In genomic region chrX:80285131-80285773, GRCh38 we compare ENCODE assay signal across 8 cellular contexts.
A peak's percentile ranks its signal among the peaks of the same experiment; 100 is the strongest.
DNase-seq lines count a peak whose midpoint lies in the region; ATAC-seq and TF ChIP-seq lines count a peak whose summit lies in the region.

No MANE protein-coding gene starts in this region.

- TF ChIP-seq CTCF in AG09309 (IDR thresholded peaks at IDR 0.05; ENCODE audit: control insufficient read depth, insufficient read depth, low read depth, low read length, missing control alignments) (peak; percentile 48), fibroblast of villous mesenchyme (IDR thresholded peaks at IDR 0.05; ENCODE audit: insufficient read depth, low read depth, low read length) (peak; percentile 7)

- no peak overlapping the region for H3K4me3 ChIP-seq in AG09309 (ENCODE audit: control insufficient read depth, low read depth, low read length)
- no peak overlapping the region for H3K4me3 ChIP-seq in fibroblast of villous mesenchyme (ENCODE audit: low read depth, low read length)

- intact Hi-C loops in left cardiac atrium (cut with DNase I) = no loop called here

- peak; percentile 62 for ATAC-seq in GM18502 (IDR thresholded peaks at IDR 0.05; ENCODE audit: poor library complexity, unreplicated experiment)
- ATAC-seq in left cardiac atrium = no peak
- ATAC-seq in HG03457 (IDR thresholded peaks at IDR 0.05; ENCODE audit: unreplicated experiment) = no peak

- peak; percentile 1 for DNase-seq in AG09309 (ENCODE audit: low read depth)
- DNase-seq in NCI-H1105 treated with DMSO at 0.1 percent for 48 hours (lab: John Stamatoyannopoulos, UW) = peak; percentile 39
- peak; percentile 0 for DNase-seq in fibroblast of villous mesenchyme (ENCODE audit: low read depth)
- no peak for DNase-seq in stimulated activated naive CD4-positive, alpha-beta T cell treated with Interleukin-2 at 50 U/mL for 16 hours (lab: John Stamatoyannopoulos, UW)
- no peak for DNase-seq in NOMO-1 (lab: John Stamatoyannopoulos, UW; ENCODE audit: unreplicated experiment in 2 of 2)
- DNase-seq in left cardiac atrium = no peak

Comparison
In these comparisons a context has a peak if more than half of its experiments do, and no peak if none do; other contexts are left out.
1. DNase-seq: peak in AG09309 (single experiment), NCI-H1105 treated with DMSO at 0.1 percent for 48 hours (single experiment) and fibroblast of villous mesenchyme (single experiment); none in stimulated activated naive CD4-positive, alpha-beta T cell treated with Interleukin-2 at 50 U/mL for 16 hours (single experiment), NOMO-1 (0 of 2) and left cardiac atrium (single experiment).